Comparison of ENCODE assay signal across 18 cellular contexts in the genomic region with DNA sequence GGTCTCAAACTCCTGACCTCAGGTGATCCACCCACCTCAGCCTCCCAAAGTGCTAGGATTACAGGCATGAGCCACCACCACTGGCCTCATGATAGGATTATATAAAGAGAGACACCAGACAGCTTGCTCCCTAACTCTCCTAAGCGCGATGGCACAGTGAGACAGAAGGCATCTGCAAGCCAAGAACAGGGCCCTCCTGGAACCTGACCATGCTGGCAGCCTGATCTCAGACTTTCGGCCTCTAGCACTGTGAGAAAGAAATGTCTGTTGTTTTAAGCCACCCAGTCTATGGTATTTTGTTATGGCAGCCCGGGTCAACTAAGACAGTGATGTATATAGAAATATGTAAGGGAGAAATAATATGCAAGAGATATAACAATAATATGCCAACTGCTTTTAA. TPM values are rescaled to one million over a fixed set of nuclear protein-coding genes. Genes with fewer than 3 reads are reported as not detected.
DNase-seq lines count a peak whose midpoint lies in the region; ATAC-seq and TF ChIP-seq lines count a peak whose summit lies in the region.
"Had no signal": no experiment of that assay in that cellular context is flagged by ENCODE, and none has a peak within 500 bp of the region (broad histone marks: within the 10 kb centered on the region; RNA-seq: fewer than 3 reads in every experiment).

No MANE protein-coding gene starts in this region.

- H3K4me1 Mint-ChIP-seq in CD4-positive, alpha-beta T cell (ENCODE audit: low read depth), result peaks cover 25% of the 10 kb centered on the region
- peaks cover 4% of the 10 kb centered on the region for H3K4me1 Mint-ChIP-seq in GM23338
- peaks cover 7 to 22% of the 10 kb centered on the region in 2 donors for H3K4me1 Mint-ChIP-seq in stimulated activated naive B cell treated with anti-CD40 and anti-IgM and Interleukin-4, amounts not matched to agents 10 μg/mL and 1 μg/mL and 100 μg/mL, for 72 hours

- no peaks in the 10 kb centered on the region for H3K27me3 Mint-ChIP-seq in CD4-positive, alpha-beta T cell
- H3K27me3 Mint-ChIP-seq in GM23338 (ENCODE audit: insufficient read depth, low read depth, poor library complexity), result peaks cover 3% of the 10 kb centered on the region
- H3K27me3 Mint-ChIP-seq in stimulated activated naive B cell treated with anti-CD40 and anti-IgM and Interleukin-4, amounts not matched to agents 10 μg/mL and 1 μg/mL and 100 μg/mL, for 72 hours, result no peaks in the 10 kb centered on the region
- H3K27me3 Mint-ChIP-seq: activated CD8-positive, alpha-beta memory T cell treated with anti-CD3 and anti-CD28 coated beads, Interleukin-2, amount 10 ng/mL, durations not matched to agents 7 days and 5 days; activated naive CD8-positive, alpha-beta T cell treated with anti-CD3 and anti-CD28 coated beads for 36 hours; activated T-helper 17 cell treated with anti-CD3 and anti-CD28 coated beads, Interleukin-2, amount 50 U/mL, for 72 hours; CD8-positive, alpha-beta memory T cell; naive B cell had no signal

- CTCF ChIA-PET in CD4-positive, alpha-beta T cell (lab: Charles Lee), result interaction anchor here (0.7 kb wide), 1 partner anchor 224 kb away, joined by 3 read pairs; no protein-coding TSS in a partner anchor

- no peak overlapping the region for H3K27ac ChIP-seq in CD4-positive, alpha-beta T cell (ENCODE audit: low read depth, low read length)
- no peak overlapping the region for H3K27ac ChIP-seq in GM23338 (ENCODE audit: low read depth)
- peak overlapping the region; percentile 10 for H3K27ac ChIP-seq in neutrophil
- H3K27ac ChIP-seq: parathyroid adenoma had no signal

- peaks cover 17% of the 10 kb centered on the region for H4K20me1 ChIP-seq in GM23338 (replicated peaks; ENCODE audit: insufficient read depth)

- H3K27ac Mint-ChIP-seq in CD4-positive, alpha-beta T cell, result peak overlapping the region; percentile 34
- H3K27ac Mint-ChIP-seq in GM23338, result no peak overlapping the region; the same call in 1 of the 2 replicates
- no peak overlapping the region for H3K27ac Mint-ChIP-seq in stimulated activated naive B cell treated with anti-CD40 and anti-IgM and Interleukin-4, amounts not matched to agents 10 μg/mL and 1 μg/mL and 100 μg/mL, for 72 hours
- H3K27ac Mint-ChIP-seq: activated CD8-positive, alpha-beta memory T cell treated with anti-CD3 and anti-CD28 coated beads, Interleukin-2, amount 10 ng/mL, durations not matched to agents 7 days and 5 days; activated naive CD8-positive, alpha-beta T cell treated with anti-CD3 and anti-CD28 coated beads for 36 hours; activated T-helper 17 cell treated with anti-CD3 and anti-CD28 coated beads, Interleukin-2, amount 50 U/mL, for 72 hours had no signal

- H3F3A ChIP-seq in GM23338 (replicated peaks; ENCODE audit: low read depth), result no peaks in the 10 kb centered on the region

- TF ChIP-seq CTCF in CD4-positive, alpha-beta T cell (IDR thresholded peaks at IDR 0.05), result no peak
- TF ChIP-seq CTCF in GM23338 (conservative IDR thresholded peaks at IDR 0.05; ENCODE audit: low read depth in 2 of 2) (no peak), neutrophil (IDR thresholded peaks at IDR 0.05) (no peak)

- peaks cover 96% of the 10 kb centered on the region for H3K79me2 ChIP-seq in GM23338 (replicated peaks; ENCODE audit: insufficient read depth)

- DNase-seq in CD4-positive, alpha-beta T cell, result no peak
- DNase-seq in GM23338 (ENCODE audit: low spot score), result no peak
- peak; percentile 71 for DNase-seq in cerebellum (ENCODE audit: low spot score)
- no peak for DNase-seq in stimulated activated CD4-positive, alpha-beta T cell treated with anti-CD3 and anti-CD28 coated beads, Interleukin-2, amount 100 ng/mL, for 48 hours
- DNase-seq in stimulated activated naive B cell treated with anti-CD40 and anti-IgM and Interleukin-4, amounts not matched to agents 10 μg/mL and 1 μg/mL and 100 μg/mL, for 72 hours, result no peak
- no peak for DNase-seq in HK-2 (ENCODE audit: unreplicated experiment)
- DNase-seq: activated CD4-positive, alpha-beta T cell treated with anti-CD3 and anti-CD28 coated beads for 48 hours; activated CD8-positive, alpha-beta memory T cell treated with anti-CD3 and anti-CD28 coated beads, Interleukin-2, amount 10 ng/mL, durations not matched to agents 7 days and 5 days; activated naive CD8-positive, alpha-beta T cell treated with anti-CD3 and anti-CD28 coated beads for 36 hours; CD8-positive, alpha-beta memory T cell; effector memory CD4-positive, alpha-beta T cell; mesendoderm; naive B cell; NCI-H1436; SW 1271 had no signal

- no peaks in the 10 kb centered on the region for H3K27me3 ChIP-seq in CD4-positive, alpha-beta T cell (ENCODE audit: control insufficient read depth, insufficient read depth, low read length)
- H3K27me3 ChIP-seq in GM23338 (ENCODE audit: insufficient read depth) (no peaks in the 10 kb centered on the region), neutrophil (no peaks in the 10 kb centered on the region)

- H3K4me1 ChIP-seq in GM23338 (ENCODE audit: insufficient read depth) (peaks cover 4% of the 10 kb centered on the region; the same call in 1 of the 2 replicates), neutrophil (ENCODE audit: control insufficient read depth in 1 of 2, insufficient read depth in 1 of 2, low read depth in 1 of 2, low read length in 1 of 2) (no peaks in the 10 kb centered on the region)
- H3K4me1 ChIP-seq: parathyroid adenoma had no signal

- H2AFZ ChIP-seq in GM23338, result no peak overlapping the region
- H2AFZ ChIP-seq: parathyroid adenoma had no signal

- no peak for ATAC-seq in CD4-positive, alpha-beta T cell (ENCODE audit: poor library complexity)
- ATAC-seq in GM23338, result peak; percentile 21; the same call in 1 of the 3 replicates
- ATAC-seq in stimulated activated naive B cell treated with anti-CD40 and anti-IgM and Interleukin-4, amounts not matched to agents 10 μg/mL and 1 μg/mL and 100 μg/mL, for 72 hours (replicated peaks), result no peak
- ATAC-seq: activated CD8-positive, alpha-beta memory T cell treated with anti-CD3 and anti-CD28 coated beads, Interleukin-2, amount 10 ng/mL, durations not matched to agents 7 days and 5 days; activated T-helper 17 cell treated with anti-CD3 and anti-CD28 coated beads, Interleukin-2, amount 50 U/mL, for 72 hours had no signal

- H3K4me3 Mint-ChIP-seq in CD4-positive, alpha-beta T cell, result no peak overlapping the region
- no peak overlapping the region for H3K4me3 Mint-ChIP-seq in GM23338
- H3K4me3 Mint-ChIP-seq in stimulated activated naive B cell treated with anti-CD40 and anti-IgM and Interleukin-4, amounts not matched to agents 10 μg/mL and 1 μg/mL and 100 μg/mL, for 72 hours, result no peak overlapping the region
- H3K4me3 Mint-ChIP-seq: activated CD8-positive, alpha-beta memory T cell treated with anti-CD3 and anti-CD28 coated beads, Interleukin-2, amount 10 ng/mL, durations not matched to agents 7 days and 5 days; activated naive CD8-positive, alpha-beta T cell treated with anti-CD3 and anti-CD28 coated beads for 36 hours; activated T-helper 17 cell treated with anti-CD3 and anti-CD28 coated beads, Interleukin-2, amount 50 U/mL, for 72 hours; CD8-positive, alpha-beta memory T cell; naive B cell had no signal

- no peaks in the 10 kb centered on the region for H3K9me3 ChIP-seq in CD4-positive, alpha-beta T cell (ENCODE audit: control insufficient read depth, low read length)
- no peaks in the 10 kb centered on the region for H3K9me3 ChIP-seq in neutrophil

- no peaks in the 10 kb centered on the region for H3K9me2 ChIP-seq in GM23338 (ENCODE audit: insufficient read depth)

- intact Hi-C loops in CD4-positive, alpha-beta T cell (cut with DNase I, micrococcal nuclease), result loop anchor here (2.0 to 5.0 kb wide), 3 partner anchors 185 to 357 kb away; no protein-coding TSS in a partner anchor

- H3K36me3 Mint-ChIP-seq in CD4-positive, alpha-beta T cell (ENCODE audit: low read depth), result no peaks in the 10 kb centered on the region
- H3K36me3 Mint-ChIP-seq in GM23338 (ENCODE audit: low read depth), result no peaks in the 10 kb centered on the region
- H3K36me3 Mint-ChIP-seq in stimulated activated naive B cell treated with anti-CD40 and anti-IgM and Interleukin-4, amounts not matched to agents 10 μg/mL and 1 μg/mL and 100 μg/mL, for 72 hours, result peaks cover 0 to 2% of the 10 kb centered on the region in 2 donors
- H3K36me3 Mint-ChIP-seq: activated naive CD8-positive, alpha-beta T cell treated with anti-CD3 and anti-CD28 coated beads for 36 hours; CD8-positive, alpha-beta memory T cell; naive B cell had no signal

- H3K9me3 Mint-ChIP-seq in CD4-positive, alpha-beta T cell, result no peaks in the 10 kb centered on the region
- H3K9me3 Mint-ChIP-seq in GM23338, result no peaks in the 10 kb centered on the region
- H3K9me3 Mint-ChIP-seq in stimulated activated naive B cell treated with anti-CD40 and anti-IgM and Interleukin-4, amounts not matched to agents 10 μg/mL and 1 μg/mL and 100 μg/mL, for 72 hours, result no peaks in the 10 kb centered on the region
- H3K9me3 Mint-ChIP-seq: activated naive CD8-positive, alpha-beta T cell treated with anti-CD3 and anti-CD28 coated beads for 36 hours; activated T-helper 17 cell treated with anti-CD3 and anti-CD28 coated beads, Interleukin-2, amount 50 U/mL, for 72 hours; CD8-positive, alpha-beta memory T cell; naive B cell had no signal

- H3K4me3 ChIP-seq in GM23338 (no peak overlapping the region), neutrophil (ENCODE audit: low read depth in 1 of 2, low read length in 1 of 2) (no peak overlapping the region)

- H3K36me3 ChIP-seq in GM23338 (ENCODE audit: insufficient read depth), result no peaks in the 10 kb centered on the region
- H3K36me3 ChIP-seq in neutrophil, result peaks cover 6% of the 10 kb centered on the region

- no peak overlapping the region for H3K4me2 ChIP-seq in GM23338

- POLR2A ChIA-PET in CD4-positive, alpha-beta T cell (lab: Charles Lee), result interaction anchor here (1.2 kb wide), 1 partner anchor 52 kb away, joined by 3 read pairs; a partner anchor contains a TSS

TF ChIP-seq in GM23338, 12 proteins besides CTCF, POLR2A, EP300 and RAD21 (continues in another document):
- TF ChIP-seq, protein P1, sequence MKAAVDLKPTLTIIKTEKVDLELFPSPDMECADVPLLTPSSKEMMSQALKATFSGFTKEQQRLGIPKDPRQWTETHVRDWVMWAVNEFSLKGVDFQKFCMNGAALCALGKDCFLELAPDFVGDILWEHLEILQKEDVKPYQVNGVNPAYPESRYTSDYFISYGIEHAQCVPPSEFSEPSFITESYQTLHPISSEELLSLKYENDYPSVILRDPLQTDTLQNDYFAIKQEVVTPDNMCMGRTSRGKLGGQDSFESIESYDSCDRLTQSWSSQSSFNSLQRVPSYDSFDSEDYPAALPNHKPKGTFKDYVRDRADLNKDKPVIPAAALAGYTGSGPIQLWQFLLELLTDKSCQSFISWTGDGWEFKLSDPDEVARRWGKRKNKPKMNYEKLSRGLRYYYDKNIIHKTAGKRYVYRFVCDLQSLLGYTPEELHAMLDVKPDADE (IDR thresholded peaks at IDR 0.05), result no peak
- no peak for TF ChIP-seq STAT1 (IDR thresholded peaks at IDR 0.05; ENCODE audit: unreplicated experiment)

RNA-seq across cellular contexts. Expression of a gene that starts 51.2 kb away (rescaled TPM):
- total RNA-seq in CD4-positive, alpha-beta T cell, result 10 to 100 TPM; 39.9 to 40.9 TPM
- total RNA-seq in GM23338 (2014; rRNA removed; shearing (Covaris generic)), result 66.3 and 85.4 TPM in 2 replicates
- 73.0 and 91.5 TPM in 2 replicates for polyA plus RNA-seq in GM23338 (2016; fragmentation: Nextera tagmentation; extraction: Ambion mirVana)
- total RNA-seq in cerebellum, result 185 TPM
